ENCODE assay signal across 8 cellular contexts in genomic region chr19:47225746-47226425, GRCh38. TPM values are rescaled to one million over a fixed set of nuclear protein-coding genes. Genes with fewer than 3 reads are reported as not detected.
DNase-seq lines count a peak whose midpoint lies in the region; ATAC-seq and TF ChIP-seq lines count a peak whose summit lies in the region.

No MANE protein-coding gene starts in this region.

- DNase-seq in AG04449 (ENCODE audit: low read depth, low spot score), result no peak
- DNase-seq in NCI-H82 (lab: John Stamatoyannopoulos, UW), result peak; percentile 94
- peak; percentile 88 for DNase-seq in activated CD8-positive, alpha-beta T cell treated with anti-CD3 and anti-CD28 coated beads, Interleukin-2, amount 10 ng/mL, durations not matched to agents 7 days and 5 days
- peak; percentile 86 for DNase-seq in effector CD8-positive, alpha-beta T cell (lab: John Stamatoyannopoulos, UW)
- peak; percentile 92 for DNase-seq in medulla oblongata (ENCODE audit: extremely low spot score)
- DNase-seq in stimulated activated CD4-positive, alpha-beta T cell treated with anti-CD3 and anti-CD28 coated beads, TNF-alpha, amount 100 ng/mL, for 24 hours (ENCODE audit: low read depth in 3 of 3), result peak; percentile 61 to 79 (median 67)

- POLR2A ChIA-PET in AG04449 (lab: Yijun Ruan, JAX), result interaction anchor here (0.5 to 4.6 kb wide), 21 partner anchors 9 to 265 kb away, joined by 3 to 79 read pairs (median 6); partner anchors contain the start of genes CCDC9 and NPAS1
- POLR2A ChIA-PET in activated CD8-positive, alpha-beta T cell treated with anti-CD3 and anti-CD28 coated beads, Interleukin-2, amount 10 ng/mL, durations not matched to agents 7 days and 5 days (lab: Charles Lee), result interaction anchor here (0.6 to 4.3 kb wide), 21 partner anchors 10 to 404 kb away, joined by 3 to 44 read pairs (median 5); partner anchors contain the start of genes CCDC9, INAFM1, SAE1 and ZC3H4

- ATAC-seq in GM18868 (IDR thresholded peaks at IDR 0.05; ENCODE audit: unreplicated experiment), result peak; percentile 40
- peak; percentile 37 for ATAC-seq in HG03439 (IDR thresholded peaks at IDR 0.05; ENCODE audit: unreplicated experiment)
- ATAC-seq in activated CD8-positive, alpha-beta T cell treated with anti-CD3 and anti-CD28 coated beads, Interleukin-2, amount 10 ng/mL, durations not matched to agents 7 days and 5 days, result peak; percentile 63

- H3K36me3 Mint-ChIP-seq in activated CD8-positive, alpha-beta T cell treated with anti-CD3 and anti-CD28 coated beads, Interleukin-2, amount 10 ng/mL, durations not matched to agents 7 days and 5 days (ENCODE audit: low read depth), result peaks cover 16% of the 10 kb centered on the region

- peak overlapping the region; percentile 90 for H3K27ac Mint-ChIP-seq in activated CD8-positive, alpha-beta T cell treated with anti-CD3 and anti-CD28 coated beads, Interleukin-2, amount 10 ng/mL, durations not matched to agents 7 days and 5 days

- peaks cover 20% of the 10 kb centered on the region for H3K4me1 Mint-ChIP-seq in activated CD8-positive, alpha-beta T cell treated with anti-CD3 and anti-CD28 coated beads, Interleukin-2, amount 10 ng/mL, durations not matched to agents 7 days and 5 days (ENCODE audit: low read depth)

- H3K9me3 Mint-ChIP-seq in activated CD8-positive, alpha-beta T cell treated with anti-CD3 and anti-CD28 coated beads, Interleukin-2, amount 10 ng/mL, durations not matched to agents 7 days and 5 days (ENCODE audit: insufficient read depth), result no peaks in the 10 kb centered on the region

- TF ChIP-seq CTCF in AG04449 (IDR thresholded peaks at IDR 0.05; ENCODE audit: insufficient read depth, low read length, missing control alignments), result peak; percentile 32

- peak overlapping the region; percentile 95 for H3K4me3 ChIP-seq in AG04449 (ENCODE audit: low read depth, low read length)

- CTCF ChIA-PET in AG04449 (lab: Yijun Ruan, JAX), result interaction anchor here (0.8 to 9.0 kb wide), 10 partner anchors 12 to 76 kb away, joined by 3 to 145 read pairs (median 3); partner anchors contain the start of gene CCDC9
- CTCF ChIA-PET in activated CD8-positive, alpha-beta T cell treated with anti-CD3 and anti-CD28 coated beads, Interleukin-2, amount 10 ng/mL, durations not matched to agents 7 days and 5 days (lab: Charles Lee), result interaction anchor here (0.6 to 8.6 kb wide), 19 partner anchors 12 to 102 kb away, joined by 3 to 143 read pairs (median 4); partner anchors contain the start of gene CCDC9

- no peaks in the 10 kb centered on the region for H3K27me3 Mint-ChIP-seq in activated CD8-positive, alpha-beta T cell treated with anti-CD3 and anti-CD28 coated beads, Interleukin-2, amount 10 ng/mL, durations not matched to agents 7 days and 5 days (ENCODE audit: low read depth)

- H3K4me3 Mint-ChIP-seq in activated CD8-positive, alpha-beta T cell treated with anti-CD3 and anti-CD28 coated beads, Interleukin-2, amount 10 ng/mL, durations not matched to agents 7 days and 5 days, result peak overlapping the region; percentile 37

RNA-seq across cellular contexts. Expression of gene BBC3, which starts 5.1 kb away (rescaled TPM):
- 10 to 100 TPM; 15.7 to 16.8 TPM for total RNA-seq in activated CD8-positive, alpha-beta T cell treated with anti-CD3 and anti-CD28 coated beads, Interleukin-2, amount 10 ng/mL, durations not matched to agents 7 days and 5 days

RNA-seq across cellular contexts. Expression of gene CCDC9, which starts 30.4 kb away (rescaled TPM):
- total RNA-seq in activated CD8-positive, alpha-beta T cell treated with anti-CD3 and anti-CD28 coated beads, Interleukin-2, amount 10 ng/mL, durations not matched to agents 7 days and 5 days, result 10 to 100 TPM; 30.0 to 32.1 TPM

RNA-seq across cellular contexts. Expression of gene INAFM1, which starts 48.8 kb away (rescaled TPM):
- total RNA-seq in activated CD8-positive, alpha-beta T cell treated with anti-CD3 and anti-CD28 coated beads, Interleukin-2, amount 10 ng/mL, durations not matched to agents 7 days and 5 days, result 10 to 100 TPM; 12.9 to 14.3 TPM
